Comparison of ENCODE assay signal across 12 cellular contexts in the genomic region with DNA sequence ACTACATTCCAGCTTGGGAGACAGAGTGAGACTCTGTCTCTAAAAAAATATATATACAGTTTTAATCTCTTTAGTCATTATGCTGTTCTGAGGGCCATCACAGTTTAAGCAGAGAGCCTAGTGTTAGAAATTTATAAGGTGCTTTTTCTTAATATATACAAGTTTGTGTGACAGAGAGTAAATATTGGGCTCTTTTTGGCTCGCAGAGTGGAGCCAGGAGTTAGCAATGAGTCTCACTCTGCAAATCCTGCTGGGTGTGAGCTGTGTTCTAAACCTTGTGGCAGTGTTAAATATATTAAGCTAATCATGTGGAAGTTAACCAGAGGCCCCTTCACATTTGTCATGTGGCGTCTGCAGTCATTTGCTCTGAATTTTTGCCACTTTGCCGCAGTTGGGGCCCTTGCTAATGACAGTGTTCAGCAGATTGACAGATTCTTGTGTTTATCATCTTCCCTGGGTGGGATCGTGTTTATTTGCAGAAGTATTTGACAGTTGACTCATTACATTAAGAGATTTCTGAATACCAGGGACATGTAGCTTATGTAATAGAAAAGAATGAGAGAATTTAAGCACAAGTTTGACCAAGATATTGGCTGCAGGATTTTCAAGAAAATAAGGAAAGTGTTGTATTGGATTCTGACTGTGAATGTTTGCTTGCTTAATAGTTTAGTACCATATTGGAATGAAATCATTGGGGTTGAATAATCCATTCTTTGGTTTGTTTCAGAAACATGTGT.
"Had no signal": no experiment of that assay in that cellular context is flagged by ENCODE, and none has a peak within 500 bp of the region (broad histone marks: within the 10 kb centered on the region; RNA-seq: fewer than 3 reads in every experiment).

No MANE protein-coding gene starts in this region.

- FAIRE-seq: endothelial cell of umbilical vein had no signal

- H3K27me3 ChIP-seq: breast epithelium, neutrophil had no signal

- H3K9me3 ChIP-seq: breast epithelium, neutrophil had no signal

- H3K4me3 ChIP-seq: breast epithelium, smooth muscle cell had no signal

- DNase-seq: activated B cell treated with CpG ODN at 0.5 μM for 24 hours; activated CD4-positive, alpha-beta T cell treated with anti-CD3 and anti-CD28 coated beads, Interleukin-2, amount 10 ng/mL, durations not matched to agents 7 days and 5 days; activated naive CD4-positive, alpha-beta T cell treated with anti-CD3 and anti-CD28 coated beads, Interleukin-2, amount 50 U/mL, for 16 hours; amniotic stem cell; hippocampal formation; posterior cingulate gyrus; T-helper 17 cell; trophoblast cell had no signal

- H3K36me3 ChIP-seq: breast epithelium had no signal

- H3K4me2 ChIP-seq: smooth muscle cell had no signal

- H3K4me1 ChIP-seq: breast epithelium had no signal

- H3K27ac ChIP-seq: breast epithelium, neutrophil had no signal

- ATAC-seq: T-helper 17 cell had no signal
